8 cellular contexts compared by ENCODE assay signal in the genomic region with DNA sequence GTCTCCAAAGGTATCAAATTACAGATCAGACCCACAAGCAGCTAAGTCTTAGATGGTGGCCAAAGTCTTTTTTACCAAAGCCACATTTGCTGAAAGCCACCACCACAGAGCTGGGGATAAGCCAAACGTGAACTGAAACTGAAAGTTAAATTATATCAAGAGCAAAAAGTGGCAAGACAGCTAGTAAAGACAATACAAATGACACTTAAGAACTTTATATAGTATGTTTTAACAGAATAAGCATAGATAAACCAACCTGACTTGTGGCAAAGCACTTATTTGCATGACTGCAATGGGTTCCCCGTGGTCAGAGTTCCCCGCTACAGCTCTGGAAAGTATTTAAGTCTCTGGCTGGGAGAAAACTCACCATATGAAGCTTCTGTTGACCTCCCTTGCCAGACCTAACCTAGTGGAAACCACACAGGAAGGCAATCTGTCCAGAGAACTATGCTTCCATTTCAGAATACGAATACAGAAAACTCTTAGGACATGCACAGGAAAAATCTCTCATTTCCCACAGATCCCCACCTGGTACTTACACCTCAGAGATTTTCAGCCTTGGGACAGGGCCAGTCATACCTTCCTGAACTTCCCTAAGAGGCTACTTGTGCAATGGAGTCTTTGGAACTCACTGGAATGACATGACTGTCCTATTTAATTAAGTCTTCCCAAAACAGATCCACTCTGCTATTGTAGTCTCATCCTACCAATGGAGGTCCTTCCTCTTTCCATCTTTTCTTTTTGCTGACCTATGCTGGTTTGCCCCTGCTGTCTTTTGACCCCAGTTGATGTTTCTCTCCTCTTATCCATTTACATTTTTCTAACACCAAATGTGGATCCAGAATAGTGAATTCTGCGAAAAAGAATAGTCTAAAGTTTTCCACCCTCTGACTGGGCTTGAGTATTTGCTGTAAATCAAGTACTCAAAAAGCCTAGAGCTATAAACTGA.
A peak's percentile ranks its signal among the peaks of the same experiment; 100 is the strongest.
DNase-seq lines count a peak whose midpoint lies in the region; ATAC-seq and TF ChIP-seq lines count a peak whose summit lies in the region.

No MANE protein-coding gene starts in this region.

- intact Hi-C loops in left lung (cut with DNase I): no loop called here

- H3K9me3 Mint-ChIP-seq in T-helper 2 cell treated with Interferon-gamma antibody and Interleukin-4, amounts not matched to agents 5 μg/mL and 100 μg/mL, for 36 hours: no peaks in the 10 kb centered on the region
- H3K9me3 Mint-ChIP-seq in nephron progenitor cell: no peaks in the 10 kb centered on the region

- peak overlapping the region in 1 of 2 donors; percentile 15 for H3K4me3 ChIP-seq in left lung

- H3K27ac Mint-ChIP-seq in T-helper 2 cell treated with Interferon-gamma antibody and Interleukin-4, amounts not matched to agents 5 μg/mL and 100 μg/mL, for 36 hours: peak overlapping the region; percentile 77
- H3K27ac Mint-ChIP-seq in nephron progenitor cell: no peak overlapping the region

- H3K4me1 ChIP-seq in left lung: peaks cover 0 to 24% of the 10 kb centered on the region in 2 donors

- peaks cover 4% of the 10 kb centered on the region for H3K27me3 Mint-ChIP-seq in T-helper 2 cell treated with Interferon-gamma antibody and Interleukin-4, amounts not matched to agents 5 μg/mL and 100 μg/mL, for 36 hours (ENCODE audit: low read depth)
- no peaks in the 10 kb centered on the region for H3K27me3 Mint-ChIP-seq in nephron progenitor cell (ENCODE audit: low read depth, poor library complexity)

- H3K4me1 Mint-ChIP-seq in T-helper 2 cell treated with Interferon-gamma antibody and Interleukin-4, amounts not matched to agents 5 μg/mL and 100 μg/mL, for 36 hours (ENCODE audit: low read depth): peaks cover 18% of the 10 kb centered on the region
- peaks cover 35% of the 10 kb centered on the region for H3K4me1 Mint-ChIP-seq in nephron progenitor cell

- H3K27me3 ChIP-seq in left lung: no peaks in the 10 kb centered on the region

- peak; percentile 7 for DNase-seq in activated CD4-positive, alpha-beta T cell treated with anti-CD3 and anti-CD28 coated beads for 48 hours
- no peak for DNase-seq in activated CD4-positive, alpha-beta T cell treated with anti-CD3 and anti-CD28 coated beads, Interleukin-2, amount 50 U/mL, for 1 hour
- DNase-seq in T-helper 2 cell treated with Interferon-gamma antibody and Interleukin-4, amounts not matched to agents 5 μg/mL and 100 μg/mL, for 36 hours (ENCODE audit: low spot score): peak; percentile 24
- DNase-seq in left lung (no peak), NCI-H1694 treated with DMSO at 0.1 percent for 48 hours (lab: John Stamatoyannopoulos, UW) (no peak), foreskin melanocyte (no peak), nephron progenitor cell (no peak)

- peak overlapping the region; percentile 56 for H3K4me3 Mint-ChIP-seq in T-helper 2 cell treated with Interferon-gamma antibody and Interleukin-4, amounts not matched to agents 5 μg/mL and 100 μg/mL, for 36 hours
- H3K4me3 Mint-ChIP-seq in nephron progenitor cell: no peak overlapping the region

- H3K36me3 Mint-ChIP-seq in T-helper 2 cell treated with Interferon-gamma antibody and Interleukin-4, amounts not matched to agents 5 μg/mL and 100 μg/mL, for 36 hours (ENCODE audit: low read depth): no peaks in the 10 kb centered on the region
- H3K36me3 Mint-ChIP-seq in nephron progenitor cell (ENCODE audit: low read depth): no peaks in the 10 kb centered on the region

- TF ChIP-seq CTCF in left lung (IDR thresholded peaks at IDR 0.05): no peak
- TF ChIP-seq CTCF in nephron progenitor cell (IDR thresholded peaks at IDR 0.05): no peak

- peak overlapping the region in 1 of 2 donors; percentile 42 for H3K27ac ChIP-seq in left lung

- no peaks in the 10 kb centered on the region for H3K9me3 ChIP-seq in left lung

- H3K36me3 ChIP-seq in left lung: no peaks in the 10 kb centered on the region

- ATAC-seq in HG02943 (IDR thresholded peaks at IDR 0.05; ENCODE audit: low read depth, unreplicated experiment) (peak; percentile 93), left lung (peak; percentile 61)

Comparison
In these comparisons a context has a peak if more than half of its experiments do, and no peak if none do; other contexts are left out.
1. DNase-seq: peak in activated CD4-positive, alpha-beta T cell treated with anti-CD3 and anti-CD28 coated beads for 48 hours (single experiment) and T-helper 2 cell treated with Interferon-gamma antibody and Interleukin-4, amounts not matched to agents 5 μg/mL and 100 μg/mL, for 36 hours (single experiment); none in activated CD4-positive, alpha-beta T cell treated with anti-CD3 and anti-CD28 coated beads, Interleukin-2, amount 50 U/mL, for 1 hour (single experiment), left lung (0 of 2), NCI-H1694 treated with DMSO at 0.1 percent for 48 hours (single experiment), foreskin melanocyte (single experiment) and nephron progenitor cell (single experiment).